ENCODE assay signal across 10 cellular contexts in genomic region chr6:108164815-108165706, GRCh38. TPM values are rescaled to one million over a fixed set of nuclear protein-coding genes. Genes with fewer than 3 reads are reported as not detected.
DNase-seq lines count a peak whose midpoint lies in the region; ATAC-seq lines count a peak whose summit lies in the region.
"Had no signal": no experiment of that assay in that cellular context is flagged by ENCODE, and none has a peak within 500 bp of the region (broad histone marks: within the 10 kb centered on the region; RNA-seq: fewer than 3 reads in every experiment).

No MANE protein-coding gene starts in this region.

- DNase-seq in T-helper 2 cell treated with Interferon-gamma antibody and Interleukin-4, amounts not matched to agents 5 μg/mL and 100 μg/mL, for 36 hours (ENCODE audit: low spot score) = no peak
- DNase-seq in T-helper 2 cell (no peak), trophoblast cell (no peak), NCI-H748 treated with DMSO at 0.1 percent for 48 hours (lab: John Stamatoyannopoulos, UW) (no peak), NCI-H1694 treated with DMSO at 0.1 percent for 48 hours (lab: John Stamatoyannopoulos, UW) (no peak)
- DNase-seq: NCI-H1436 treated with DMSO at 0.1 percent for 48 hours had no signal

- no peak overlapping the region for H3K27ac ChIP-seq in ectodermal cell (ENCODE audit: insufficient read depth, low read depth, low read length, poor library complexity, severe bottlenecking)
- H3K27ac ChIP-seq in trophoblast cell (ENCODE audit: low read depth, low read length) = no peak overlapping the region
- H3K27ac ChIP-seq: neutrophil had no signal

- H3K27me3 ChIP-seq in ectodermal cell (ENCODE audit: control insufficient read depth, insufficient read depth, low read length, poor library complexity, severe bottlenecking) = peaks cover 100% of the 10 kb centered on the region
- peaks cover 98% of the 10 kb centered on the region for H3K27me3 ChIP-seq in trophoblast cell (ENCODE audit: insufficient read depth, low read length)

- H3K36me3 Mint-ChIP-seq in T-helper 2 cell treated with Interferon-gamma antibody and Interleukin-4, amounts not matched to agents 5 μg/mL and 100 μg/mL, for 36 hours (ENCODE audit: low read depth) = peaks cover 4% of the 10 kb centered on the region
- peaks cover 3% of the 10 kb centered on the region for H3K36me3 Mint-ChIP-seq in IgD-negative memory B cell

- H4K12ac ChIP-seq in trophoblast cell (ENCODE audit: low read depth, low read length) = no peak overlapping the region

- no peak overlapping the region for H4K91ac ChIP-seq in trophoblast cell (ENCODE audit: low read depth, low read length)

- H3K4me1 ChIP-seq in ectodermal cell (ENCODE audit: control insufficient read depth, insufficient read depth, low read length) (peaks cover 52% of the 10 kb centered on the region), trophoblast cell (ENCODE audit: control insufficient read depth in 1 of 2, insufficient read depth in 2 of 2, low read length in 2 of 2) (peaks cover 33 to 37% of the 10 kb centered on the region in 2 experiments)

- H3K14ac ChIP-seq in trophoblast cell (ENCODE audit: low read length) = no peak overlapping the region

- no peak for ATAC-seq in GM19397 (IDR thresholded peaks at IDR 0.05; ENCODE audit: unreplicated experiment)

- H3K4me3 Mint-ChIP-seq in T-helper 2 cell treated with Interferon-gamma antibody and Interleukin-4, amounts not matched to agents 5 μg/mL and 100 μg/mL, for 36 hours = no peak overlapping the region
- H3K4me3 Mint-ChIP-seq in IgD-negative memory B cell = peak overlapping the region in 3 of 4 donors; percentile 83 to 86 (median 85)

- H3K36me3 ChIP-seq in ectodermal cell (ENCODE audit: control insufficient read depth, insufficient read depth, low read length) (no peaks in the 10 kb centered on the region), trophoblast cell (ENCODE audit: control insufficient read depth in 1 of 2, insufficient read depth in 2 of 2, low read length in 2 of 2) (no peaks in the 10 kb centered on the region)
- H3K36me3 ChIP-seq: neutrophil had no signal

- no peaks in the 10 kb centered on the region for H3K79me2 ChIP-seq in trophoblast cell (ENCODE audit: control insufficient read depth, insufficient read depth, low read length, poor library complexity)

- H2BK5ac ChIP-seq in trophoblast cell (ENCODE audit: low read depth, low read length, poor library complexity) = no peak overlapping the region

- H3K9me3 ChIP-seq in ectodermal cell (ENCODE audit: control insufficient read depth, low read length) (no peaks in the 10 kb centered on the region), trophoblast cell (ENCODE audit: insufficient read depth, low read depth, low read length) (no peaks in the 10 kb centered on the region)
- H3K9me3 ChIP-seq: neutrophil had no signal

- H4K8ac ChIP-seq in trophoblast cell (ENCODE audit: low read depth, low read length) = no peak overlapping the region

- H3K23ac ChIP-seq in trophoblast cell (ENCODE audit: low read length) = no peak overlapping the region

- H2AFZ ChIP-seq in trophoblast cell (ENCODE audit: insufficient read depth, low read length, poor library complexity) = no peak overlapping the region

- 0 to 1% methylated on average over 69 of the region's 69 CpGs for WGBS in ectodermal cell, 2 experiments
- no CpG with 5 or more reads among the region's 69 CpGs for WGBS in trophoblast cell (ENCODE audit: extremely low coverage, insufficient coverage, insufficient read length)

- no peak overlapping the region for H2AK5ac ChIP-seq in trophoblast cell (ENCODE audit: low read length)

- H3K4me2 ChIP-seq in trophoblast cell (ENCODE audit: low read length) = peak overlapping the region; percentile 45

- no peak overlapping the region for H2BK120ac ChIP-seq in trophoblast cell (ENCODE audit: insufficient read depth, low read length, poor library complexity)

- H3K27me3 Mint-ChIP-seq in T-helper 2 cell treated with Interferon-gamma antibody and Interleukin-4, amounts not matched to agents 5 μg/mL and 100 μg/mL, for 36 hours (ENCODE audit: low read depth) = peaks cover 90% of the 10 kb centered on the region
- H3K27me3 Mint-ChIP-seq in IgD-negative memory B cell = peaks cover 84% of the 10 kb centered on the region

- no peaks in the 10 kb centered on the region for H3K9me3 Mint-ChIP-seq in T-helper 2 cell treated with Interferon-gamma antibody and Interleukin-4, amounts not matched to agents 5 μg/mL and 100 μg/mL, for 36 hours
- peaks cover 0 to 15% (median 3%) of the 10 kb centered on the region in 3 donors for H3K9me3 Mint-ChIP-seq in IgD-negative memory B cell

- H3K9ac ChIP-seq in trophoblast cell (ENCODE audit: low read length) = no peak overlapping the region

- H3K4me3 ChIP-seq in ectodermal cell (ENCODE audit: insufficient read depth, low read depth, low read length) = peak overlapping the region; percentile 13
- no peak overlapping the region for H3K4me3 ChIP-seq in trophoblast cell (ENCODE audit: low read depth, low read length)

- peak overlapping the region; percentile 85 for H3K27ac Mint-ChIP-seq in T-helper 2 cell treated with Interferon-gamma antibody and Interleukin-4, amounts not matched to agents 5 μg/mL and 100 μg/mL, for 36 hours
- H3K27ac Mint-ChIP-seq in IgD-negative memory B cell = peak overlapping the region; percentile 90 to 94 (median 93)

- no peak overlapping the region for H3K4ac ChIP-seq in trophoblast cell (ENCODE audit: low read depth, low read length)

- H3K79me1 ChIP-seq in trophoblast cell (ENCODE audit: low read length) = no peaks in the 10 kb centered on the region

- no peak overlapping the region for H2BK12ac ChIP-seq in trophoblast cell (ENCODE audit: low read length)

- H3K4me1 Mint-ChIP-seq in T-helper 2 cell treated with Interferon-gamma antibody and Interleukin-4, amounts not matched to agents 5 μg/mL and 100 μg/mL, for 36 hours (ENCODE audit: low read depth) = peaks cover 18% of the 10 kb centered on the region
- H3K4me1 Mint-ChIP-seq in IgD-negative memory B cell = peaks cover 17 to 28% (median 23%) of the 10 kb centered on the region in 3 donors

- H3K18ac ChIP-seq in trophoblast cell (ENCODE audit: low read length) = no peak overlapping the region

RNA-seq across cellular contexts. Expression of gene NR2E1, which starts 0.8 kb away (rescaled TPM):
- not detected for polyA plus RNA-seq in IgD-negative memory B cell
- 0.63 TPM for polyA plus RNA-seq in ectodermal cell (2013, experiment 1 of 4)
- polyA plus RNA-seq in ectodermal cell (2013, experiment 2 of 4) = 1.0 TPM
- polyA plus RNA-seq in ectodermal cell (2013, experiment 3 of 4) = 0.37 TPM
- polyA plus RNA-seq in ectodermal cell (2013, experiment 4 of 4) = 0.73 TPM
- polyA plus RNA-seq in trophoblast cell (2013) = not detected in 2 replicates
